15 cellular contexts compared by ENCODE assay signal in genomic region chr1:228811655-228812315, GRCh38.
DNase-seq lines count a peak whose midpoint lies in the region; TF ChIP-seq lines count a peak whose summit lies in the region.
"Had no signal": no experiment of that assay in that cellular context is flagged by ENCODE, and none has a peak within 500 bp of the region (broad histone marks: within the 10 kb centered on the region; RNA-seq: fewer than 3 reads in every experiment).

No MANE protein-coding gene starts in this region.

- H4K8ac ChIP-seq in mesenchymal stem cell (ENCODE audit: low read length): no peak overlapping the region

- H2BK120ac ChIP-seq in mesenchymal stem cell (ENCODE audit: low read depth, low read length): peak overlapping the region; percentile 52

- no peak overlapping the region for H3K4me3 Mint-ChIP-seq in activated CD4-positive, alpha-beta memory T cell treated with anti-CD3 and anti-CD28 coated beads, Interleukin-2, amount 10 ng/mL, durations not matched to agents 7 days and 5 days
- no peak overlapping the region for H3K4me3 Mint-ChIP-seq in activated CD4-positive, alpha-beta memory T cell treated with anti-CD3 and anti-CD28 coated beads for 36 hours
- H3K4me3 Mint-ChIP-seq: natural killer cell treated with Interleukin-12 subunit alpha and Interleukin-12 subunit beta and Interleukin-15 and Interleukin-18, amount 100 ng/mL, for 72 hours had no signal

- H3K36me3 Mint-ChIP-seq in activated CD4-positive, alpha-beta memory T cell treated with anti-CD3 and anti-CD28 coated beads, Interleukin-2, amount 10 ng/mL, durations not matched to agents 7 days and 5 days (ENCODE audit: low read depth): peaks cover 8% of the 10 kb centered on the region
- H3K36me3 Mint-ChIP-seq in activated CD4-positive, alpha-beta memory T cell treated with anti-CD3 and anti-CD28 coated beads for 36 hours: no peaks in the 10 kb centered on the region
- H3K36me3 Mint-ChIP-seq: natural killer cell treated with Interleukin-12 subunit alpha and Interleukin-12 subunit beta and Interleukin-15 and Interleukin-18, amount 100 ng/mL, for 72 hours had no signal

- H3K79me2 ChIP-seq in OCI-LY3 (ENCODE audit: low read length): no peaks in the 10 kb centered on the region

- CTCF ChIA-PET in activated CD4-positive, alpha-beta memory T cell treated with anti-CD3 and anti-CD28 coated beads, Interleukin-2, amount 10 ng/mL, durations not matched to agents 7 days and 5 days (lab: Charles Lee): no interaction called here
- CTCF ChIA-PET in activated CD4-positive, alpha-beta memory T cell treated with anti-CD3 and anti-CD28 coated beads for 36 hours (lab: Charles Lee): no interaction called here

- TF ChIP-seq CTCF in OCI-LY3 (IDR thresholded peaks at IDR 0.05; ENCODE audit: low read depth, low read length): no peak

- WGBS in mesenchymal stem cell: 93% methylated on average over 11 of the region's 11 CpGs

- no peak overlapping the region for H2AFZ ChIP-seq in OCI-LY3 (ENCODE audit: low read depth, low read length)
- H2AFZ ChIP-seq in mesenchymal stem cell (ENCODE audit: low read depth, low read length): no peak overlapping the region

- no peak overlapping the region for H3K23ac ChIP-seq in mesenchymal stem cell (ENCODE audit: low read length in 2 of 2)

- H3K9ac ChIP-seq in OCI-LY3 (ENCODE audit: low read length): no peak overlapping the region
- H3K9ac ChIP-seq in mesenchymal stem cell (ENCODE audit: low read length): no peak overlapping the region

- H3K36me3 ChIP-seq in OCI-LY3 (replicated peaks; ENCODE audit: low read depth, low read length): no peaks in the 10 kb centered on the region
- no peaks in the 10 kb centered on the region for H3K36me3 ChIP-seq in mesenchymal stem cell (ENCODE audit: control insufficient read depth in 1 of 2, insufficient read depth in 2 of 2, low read depth in 1 of 2, low read length in 2 of 2)
- no peaks in the 10 kb centered on the region for H3K36me3 ChIP-seq in MG63
- H3K36me3 ChIP-seq: upper lobe of left lung had no signal

- intact Hi-C loops in activated CD4-positive, alpha-beta memory T cell treated with anti-CD3 and anti-CD28 coated beads for 36 hours (cut with micrococcal nuclease): loop anchor here (2.0 kb wide), 1 partner anchor 17 kb away; no protein-coding TSS in a partner anchor

- H3K79me1 ChIP-seq in mesenchymal stem cell (replicated peaks; ENCODE audit: low read length, poor library complexity, severe bottlenecking): no peaks in the 10 kb centered on the region

- peak overlapping the region; percentile 48 for H3K4me2 ChIP-seq in OCI-LY3 (ENCODE audit: low read length)
- no peak overlapping the region for H3K4me2 ChIP-seq in mesenchymal stem cell (ENCODE audit: low read length, poor library complexity, severe bottlenecking)

- no peaks in the 10 kb centered on the region for H3K9me3 ChIP-seq in OCI-LY3 (ENCODE audit: insufficient read depth, low read length)
- H3K9me3 ChIP-seq in mesenchymal stem cell (ENCODE audit: control insufficient read depth, low read length): no peaks in the 10 kb centered on the region
- no peaks in the 10 kb centered on the region for H3K9me3 ChIP-seq in MG63
- H3K9me3 ChIP-seq: upper lobe of left lung had no signal

- peak overlapping the region; percentile 76 for H3K27ac Mint-ChIP-seq in activated CD4-positive, alpha-beta memory T cell treated with anti-CD3 and anti-CD28 coated beads, Interleukin-2, amount 10 ng/mL, durations not matched to agents 7 days and 5 days
- H3K27ac Mint-ChIP-seq in activated CD4-positive, alpha-beta memory T cell treated with anti-CD3 and anti-CD28 coated beads for 36 hours: no peak overlapping the region
- H3K27ac Mint-ChIP-seq: natural killer cell treated with Interleukin-12 subunit alpha and Interleukin-12 subunit beta and Interleukin-15 and Interleukin-18, amount 100 ng/mL, for 72 hours had no signal

- H2AK5ac ChIP-seq in mesenchymal stem cell (ENCODE audit: low read length, severe bottlenecking): no peak overlapping the region

- H3K27me3 Mint-ChIP-seq in activated CD4-positive, alpha-beta memory T cell treated with anti-CD3 and anti-CD28 coated beads, Interleukin-2, amount 10 ng/mL, durations not matched to agents 7 days and 5 days: no peaks in the 10 kb centered on the region
- H3K27me3 Mint-ChIP-seq in activated CD4-positive, alpha-beta memory T cell treated with anti-CD3 and anti-CD28 coated beads for 36 hours: no peaks in the 10 kb centered on the region

- peaks cover 44% of the 10 kb centered on the region for H3K4me1 Mint-ChIP-seq in activated CD4-positive, alpha-beta memory T cell treated with anti-CD3 and anti-CD28 coated beads, Interleukin-2, amount 10 ng/mL, durations not matched to agents 7 days and 5 days
- H3K4me1 Mint-ChIP-seq in activated CD4-positive, alpha-beta memory T cell treated with anti-CD3 and anti-CD28 coated beads for 36 hours (ENCODE audit: low read depth): peaks cover 34% of the 10 kb centered on the region

- peaks cover 10% of the 10 kb centered on the region for H3K9me3 Mint-ChIP-seq in activated CD4-positive, alpha-beta memory T cell treated with anti-CD3 and anti-CD28 coated beads, Interleukin-2, amount 10 ng/mL, durations not matched to agents 7 days and 5 days
- H3K9me3 Mint-ChIP-seq in activated CD4-positive, alpha-beta memory T cell treated with anti-CD3 and anti-CD28 coated beads for 36 hours: peaks cover 4% of the 10 kb centered on the region
- H3K9me3 Mint-ChIP-seq: natural killer cell treated with Interleukin-12 subunit alpha and Interleukin-12 subunit beta and Interleukin-15 and Interleukin-18, amount 100 ng/mL, for 72 hours had no signal

- no peak overlapping the region for H3K4ac ChIP-seq in mesenchymal stem cell (ENCODE audit: low read depth in 1 of 2, low read length in 2 of 2)

- no peak overlapping the region for H2BK5ac ChIP-seq in mesenchymal stem cell (ENCODE audit: low read depth, low read length, poor library complexity, severe bottlenecking)

- no peak for DNase-seq in activated CD4-positive, alpha-beta memory T cell treated with anti-CD3 and anti-CD28 coated beads, Interleukin-2, amount 10 ng/mL, durations not matched to agents 7 days and 5 days
- no peak for DNase-seq in activated CD4-positive, alpha-beta memory T cell treated with anti-CD3 and anti-CD28 coated beads for 36 hours
- no peak for DNase-seq in mesenchymal stem cell
- no peak for DNase-seq in substantia nigra (lab: John Stamatoyannopoulos, UW)
- no peak for DNase-seq in NCI-H748 treated with DMSO at 0.1 percent for 48 hours (lab: John Stamatoyannopoulos, UW)
- no peak for DNase-seq in MG63
- DNase-seq in dedifferentiated amniotic fluid mesenchymal stem cell (ENCODE audit: extremely low spot score): no peak
- DNase-seq: ACHN; activated CD4-positive, alpha-beta T cell treated with anti-CD3 and anti-CD28 coated beads, Interleukin-2, amount 50 U/mL, for 4 hours; NCI-H187; NCI-H524 treated with DMSO at 0.1 percent for 48 hours; stimulated activated CD4-positive, alpha-beta T cell treated with anti-CD3 and anti-CD28 coated beads, Interleukin-2, amount 100 ng/mL, for 48 hours; upper lobe of left lung had no signal

- H3K14ac ChIP-seq in mesenchymal stem cell (ENCODE audit: low read length in 2 of 2): peak overlapping the region in 1 of 2 experiments; percentile 4

- peak overlapping the region; percentile 4 to 21 for H2BK12ac ChIP-seq in mesenchymal stem cell (ENCODE audit: low read length in 2 of 2)

- POLR2A ChIA-PET in activated CD4-positive, alpha-beta memory T cell treated with anti-CD3 and anti-CD28 coated beads, Interleukin-2, amount 10 ng/mL, durations not matched to agents 7 days and 5 days (lab: Charles Lee): interaction anchor here (1.0 to 3.5 kb wide), 2 partner anchors 18 to 20 kb away, joined by 3 to 17 read pairs; no protein-coding TSS in a partner anchor
- POLR2A ChIA-PET in activated CD4-positive, alpha-beta memory T cell treated with anti-CD3 and anti-CD28 coated beads for 36 hours (lab: Charles Lee): no interaction called here

- H2BK15ac ChIP-seq in mesenchymal stem cell (ENCODE audit: low read depth, poor library complexity, severe bottlenecking): peak overlapping the region; percentile 54

- H3K27me3 ChIP-seq in OCI-LY3 (ENCODE audit: low read depth, low read length) (peaks cover 46% of the 10 kb centered on the region), mesenchymal stem cell (ENCODE audit: control insufficient read depth in 1 of 2, insufficient read depth in 1 of 2, low read length in 2 of 2) (peaks cover 5 to 23% of the 10 kb centered on the region in 2 experiments), MG63 (peaks cover 4% of the 10 kb centered on the region)
- H3K27me3 ChIP-seq: upper lobe of left lung had no signal

- H4K91ac ChIP-seq in mesenchymal stem cell (ENCODE audit: low read length): no peak overlapping the region

- no peak overlapping the region for H3K18ac ChIP-seq in mesenchymal stem cell (ENCODE audit: low read depth in 1 of 2, low read length in 2 of 2)

- no peak overlapping the region for H3K27ac ChIP-seq in OCI-LY3 (ENCODE audit: low read length)
- H3K27ac ChIP-seq in mesenchymal stem cell (ENCODE audit: low read length, poor library complexity, severe bottlenecking): no peak overlapping the region
- H3K27ac ChIP-seq in substantia nigra (ENCODE audit: low read depth, low read length, poor library complexity, severe bottlenecking): peak overlapping the region; percentile 67

- H4K20me1 ChIP-seq in OCI-LY3 (ENCODE audit: insufficient read depth, low read length): no peaks in the 10 kb centered on the region

- H3K4me3 ChIP-seq in OCI-LY3 (ENCODE audit: low read length) (no peak overlapping the region), mesenchymal stem cell (ENCODE audit: insufficient read depth in 1 of 2, low read depth in 1 of 2, low read length in 2 of 2) (no peak overlapping the region), MG63 (no peak overlapping the region)
- H3K4me3 ChIP-seq: upper lobe of left lung had no signal

- H3K4me1 ChIP-seq in OCI-LY3 (ENCODE audit: low read length): peaks cover 32% of the 10 kb centered on the region
- H3K4me1 ChIP-seq in mesenchymal stem cell (ENCODE audit: control insufficient read depth, insufficient read depth, low read depth, low read length): peaks cover 2% of the 10 kb centered on the region
